ENCODE assay signal across 8 cellular contexts in the genomic region with DNA sequence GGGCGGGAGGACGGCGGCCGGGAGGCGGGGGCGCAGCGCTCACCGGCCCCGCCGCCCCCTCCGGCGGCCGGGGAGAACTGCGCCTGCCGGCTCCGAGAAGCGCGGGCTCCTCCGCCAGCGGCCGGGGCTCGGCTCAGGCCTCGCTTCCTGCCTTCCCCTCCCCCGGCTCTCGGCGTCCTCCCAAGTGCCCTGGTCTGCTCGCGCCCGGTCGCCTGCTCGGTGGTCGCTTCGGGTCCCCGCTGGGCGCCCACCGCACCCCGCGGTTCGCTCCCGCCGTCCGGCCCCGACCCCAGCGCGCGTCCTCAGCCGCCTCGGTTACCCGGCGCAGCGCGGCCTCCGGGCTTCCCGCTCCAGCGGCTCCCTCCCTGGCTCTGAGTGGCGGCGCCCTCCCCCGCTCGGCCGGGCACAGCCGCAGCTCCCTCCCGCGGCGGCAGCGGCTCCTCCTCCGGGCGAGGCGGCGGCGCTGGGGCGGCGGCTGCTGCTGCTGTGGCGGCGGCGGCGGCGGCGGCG. TPM values are rescaled to one million over a fixed set of nuclear protein-coding genes. Genes with fewer than 3 reads are reported as not detected.
DNase-seq lines count a peak whose midpoint lies in the region; ATAC-seq and TF ChIP-seq lines count a peak whose summit lies in the region.

No MANE protein-coding gene starts in this region.

- no peak for DNase-seq in BJ (ENCODE audit: low read depth)
- peak; percentile 53 to 85 (median 82) for DNase-seq in Peyer's patch
- DNase-seq in activated T-helper 9 cell treated with anti-CD3 and anti-CD28 coated beads, Interleukin-2, amount 50 U/mL, for 16 hours (ENCODE audit: low read depth) = peak; percentile 66
- DNase-seq in germinal center (ENCODE audit: low spot score) = peak; percentile 80
- peak; percentile 89 for DNase-seq in osteocyte (ENCODE audit: extremely low spot score, unreplicated experiment)
- no peak for DNase-seq in H4 (ENCODE audit: low spot score)

- CTCF ChIA-PET in BJ (lab: Yijun Ruan, JAX) = interaction anchor here (1.3 to 3.7 kb wide), 3 partner anchors 9 to 126 kb away, joined by 4 to 27 read pairs (median 4); a partner anchor contains a TSS

- POLR2A ChIA-PET in BJ (lab: Charles Lee) = interaction anchor here (0.6 kb wide), 1 partner anchor 97 kb away, joined by 10 read pairs; no protein-coding TSS in a partner anchor

- peak; percentile 17; the same call in 1 of the 2 replicates for TF ChIP-seq CTCF in BJ (IDR thresholded peaks at IDR 0.05; ENCODE audit: insufficient read depth, low read depth, low read length)
- peak; percentile 23 to 75 (median 62) for TF ChIP-seq CTCF in Peyer's patch (IDR thresholded peaks at IDR 0.05)
- peak; percentile 48 for TF ChIP-seq CTCF in osteocyte (IDR thresholded peaks at IDR 0.05)

- no peaks in the 10 kb centered on the region for H3K9me3 Mint-ChIP-seq in osteocyte (ENCODE audit: unreplicated experiment)

- H3K4me3 ChIP-seq in BJ (ENCODE audit: low read depth, low read length) (peak overlapping the region; percentile 92), Peyer's patch (peak overlapping the region; percentile 90 to 99 (median 96))

- H3K4me1 ChIP-seq in Peyer's patch = peaks cover 0 to 43% (median 31%) of the 10 kb centered on the region in 4 donors

- H3K36me3 ChIP-seq in BJ (ENCODE audit: control insufficient read depth, insufficient read depth, low read length) = peaks cover 24% of the 10 kb centered on the region
- peaks cover 0 to 32% (median 0%) of the 10 kb centered on the region in 3 donors for H3K36me3 ChIP-seq in Peyer's patch

- H3K4me3 Mint-ChIP-seq in osteocyte (ENCODE audit: unreplicated experiment) = no peak overlapping the region

- H3K9me3 ChIP-seq in Peyer's patch = no peaks in the 10 kb centered on the region

- TF ChIP-seq POLR2A in Peyer's patch (IDR thresholded peaks at IDR 0.05) = peak; percentile 33 to 71

- H3K27ac Mint-ChIP-seq in osteocyte (ENCODE audit: unreplicated experiment) = no peak overlapping the region

- H3K27me3 ChIP-seq in BJ (ENCODE audit: control insufficient read depth, insufficient read depth, low read length) (no peaks in the 10 kb centered on the region), Peyer's patch (no peaks in the 10 kb centered on the region)

- H3K27me3 Mint-ChIP-seq in osteocyte (ENCODE audit: unreplicated experiment) = no peaks in the 10 kb centered on the region

- H3K36me3 Mint-ChIP-seq in osteocyte (ENCODE audit: unreplicated experiment) = peaks cover 16% of the 10 kb centered on the region

- peaks cover 30% of the 10 kb centered on the region for H3K4me1 Mint-ChIP-seq in osteocyte (ENCODE audit: unreplicated experiment)

- peak overlapping the region; percentile 99 to 100 (median 100) for H3K27ac ChIP-seq in Peyer's patch

- peak; percentile 38 for ATAC-seq in GM18868 (IDR thresholded peaks at IDR 0.05; ENCODE audit: unreplicated experiment)
- peak; percentile 46 for ATAC-seq in HG03135 (IDR thresholded peaks at IDR 0.05; ENCODE audit: unreplicated experiment)

RNA-seq across cellular contexts. Expression of a gene that starts 0.3 kb away (rescaled TPM):
- 19.8 and 21.1 TPM in 2 replicates for polyA plus RNA-seq in BJ (2011; rRNA removed)
- polyA minus RNA-seq in BJ (2011; rRNA and poly(A)+ RNA removed) = 18.7 TPM in 2 replicates
- 100 to 1,000 TPM in 1 of 4 donors, 10 to 100 TPM in 3; 58.4 to 167 (median 77.7) TPM for total RNA-seq in Peyer's patch
- total RNA-seq in osteocyte = 96.9 and 99.0 TPM in 2 replicates
- total RNA-seq in H4 (2014; rRNA removed; shearing (Covaris generic)) = 36.4 and 40.3 TPM in 2 replicates

RNA-seq across cellular contexts. Expression of a gene that starts 19.5 kb away (rescaled TPM):
- 47.0 and 53.9 TPM in 2 replicates for polyA plus RNA-seq in BJ (2011; rRNA removed)
- polyA minus RNA-seq in BJ (2011; rRNA and poly(A)+ RNA removed) = 35.2 and 50.0 TPM in 2 replicates
- 10 to 100 TPM; 51.7 to 92.6 (median 65.7) TPM for total RNA-seq in Peyer's patch
- 86.2 and 89.0 TPM in 2 replicates for total RNA-seq in osteocyte
- total RNA-seq in H4 (2014; rRNA removed; shearing (Covaris generic)) = 26.6 and 33.0 TPM in 2 replicates

RNA-seq across cellular contexts. Expression of a gene that starts 32.4 kb away (rescaled TPM):
- 43.8 and 64.0 TPM in 2 replicates for polyA plus RNA-seq in BJ (2011; rRNA removed)
- 23.4 and 24.8 TPM in 2 replicates for polyA minus RNA-seq in BJ (2011; rRNA and poly(A)+ RNA removed)
- 10 to 100 TPM; 19.8 to 66.6 (median 52.7) TPM for total RNA-seq in Peyer's patch
- total RNA-seq in osteocyte = 39.3 and 41.3 TPM in 2 replicates
- total RNA-seq in H4 (2014; rRNA removed; shearing (Covaris generic)) = 16.4 and 19.1 TPM in 2 replicates

RNA-seq across cellular contexts. Expression of a gene that starts 48.7 kb away (rescaled TPM):
- 0.04 TPM in 1 of 2 replicates, not detected in the other for polyA plus RNA-seq in BJ (2011; rRNA removed)
- 0.10 TPM in 1 of 2 replicates, not detected in the other for polyA minus RNA-seq in BJ (2011; rRNA and poly(A)+ RNA removed)
- total RNA-seq in Peyer's patch = under 1 TPM in 1 of 4 donors, not detected in 3; 0.57 TPM
- total RNA-seq in osteocyte = not detected in 2 replicates
- not detected in 2 replicates for total RNA-seq in H4 (2014; rRNA removed; shearing (Covaris generic))

RNA-seq across cellular contexts. Expression of a gene that starts 48.8 kb away (rescaled TPM):
- polyA plus RNA-seq in BJ (2011; rRNA removed) = not detected in 2 replicates
- not detected in 2 replicates for polyA minus RNA-seq in BJ (2011; rRNA and poly(A)+ RNA removed)
- total RNA-seq in Peyer's patch = not detected
- total RNA-seq in osteocyte = not detected in 2 replicates
- total RNA-seq in H4 (2014; rRNA removed; shearing (Covaris generic)) = not detected in 2 replicates

Comparison
In these comparisons a context has a peak if more than half of its experiments do, and no peak if none do; other contexts are left out.
1. DNase-seq: peak in Peyer's patch (3 of 3), activated T-helper 9 cell treated with anti-CD3 and anti-CD28 coated beads, Interleukin-2, amount 50 U/mL, for 16 hours (single experiment), germinal center (single experiment) and osteocyte (single experiment); none in BJ (single experiment) and H4 (single experiment).
2. Peak in every context shown above with its lines, with median percentiles within 50 percentile points of each other: CTCF ChIP-seq.